Comparison of ENCODE assay signal across 8 cellular contexts in the genomic region with DNA sequence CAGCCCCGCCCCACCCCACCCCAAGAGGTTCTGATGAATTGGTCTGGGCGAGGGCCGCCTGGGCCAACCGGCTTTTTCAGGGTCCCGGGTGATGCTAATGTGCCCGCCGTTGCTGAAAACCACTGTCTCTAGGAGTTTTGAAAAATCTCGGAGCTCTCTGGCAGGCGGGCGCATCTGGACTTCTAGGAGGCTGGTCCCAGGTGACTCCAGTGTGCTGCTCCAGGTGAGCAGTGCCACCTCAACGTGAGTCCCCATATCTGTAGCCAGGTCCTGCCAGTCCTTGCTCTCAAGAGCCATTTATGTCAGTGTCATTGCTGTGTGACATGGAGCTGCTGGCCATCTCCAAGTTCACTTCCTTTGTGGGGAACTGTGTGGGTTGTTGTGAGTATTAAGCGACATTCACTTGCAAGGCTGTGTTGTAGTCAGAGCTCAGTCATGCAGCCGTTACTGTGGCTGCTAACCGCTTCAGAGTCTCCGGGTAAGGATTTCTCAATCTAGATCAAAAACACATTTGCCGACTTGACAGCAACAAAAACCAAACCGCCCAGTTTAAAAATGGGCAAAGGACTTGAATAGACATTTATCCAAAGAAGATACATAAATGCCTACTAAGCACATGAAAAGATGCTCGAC. TPM values are rescaled to one million over a fixed set of nuclear protein-coding genes. Genes with fewer than 3 reads are reported as not detected.
A peak's percentile ranks its signal among the peaks of the same experiment; 100 is the strongest.
DNase-seq lines count a peak whose midpoint lies in the region; TF ChIP-seq lines count a peak whose summit lies in the region.

A gene (minus strand): TSS at position 361 of the 633 bp plus-strand sequence. CDS start 8,264 bp downstream, outside the sequence.

- H3K9ac ChIP-seq in HUES64 (ENCODE audit: low read depth, low read length): peak within 1 kb of the TSS; percentile 61

- no peaks in the 10 kb centered on the region for H3K36me3 Mint-ChIP-seq in neural crest cell (ENCODE audit: low read depth)

- H3K9me3 Mint-ChIP-seq in neural crest cell: no peaks in the 10 kb centered on the region

- H3K27ac ChIP-seq in HUES64 (ENCODE audit: low read depth, low read length) (peak within 1 kb of the TSS; percentile 20; the same call in 1 of the 2 replicates), temporal lobe (ENCODE audit: low read depth, low read length) (peak within 1 kb of the TSS; percentile 56)

- peaks cover 17% of the 10 kb centered on the region for H3K4me1 Mint-ChIP-seq in neural crest cell

- H3K4me1 ChIP-seq in HUES64 (ENCODE audit: insufficient read depth, low read length): peaks cover 31% of the 10 kb centered on the region

- no peak within 1 kb of the TSS for H3K27ac Mint-ChIP-seq in neural crest cell (ENCODE audit: unreplicated experiment)

- TF ChIP-seq CTCF in epithelial cell of esophagus (IDR thresholded peaks at IDR 0.05; ENCODE audit: insufficient read depth, low read depth, low read length, missing control alignments) (no peak), neural crest cell (conservative IDR thresholded peaks at IDR 0.05) (no peak)

- peaks cover 28% of the 10 kb centered on the region for H3K27me3 ChIP-seq in HUES64 (ENCODE audit: insufficient read depth, low read length)

- peaks cover 16% of the 10 kb centered on the region for H3K27me3 Mint-ChIP-seq in neural crest cell (ENCODE audit: low read depth)

- H3K4me3 ChIP-seq in HUES64 (ENCODE audit: low read length) (peak within 1 kb of the TSS; percentile 62), epithelial cell of esophagus (ENCODE audit: low read length) (peak within 1 kb of the TSS; percentile 30)

- WGBS in HUES64: 54% methylated on average over 18 of the region's 18 CpGs

- no peaks in the 10 kb centered on the region for H3K36me3 ChIP-seq in HUES64 (ENCODE audit: insufficient read depth, low read length)

- H3K4me3 Mint-ChIP-seq in neural crest cell: peak within 1 kb of the TSS; percentile 83

- H3K9me3 ChIP-seq in HUES64 (ENCODE audit: insufficient read depth, low read depth, low read length): no peaks in the 10 kb centered on the region

- DNase-seq in activated CD4-positive, alpha-beta T cell treated with anti-CD3 and anti-CD28 coated beads, Interleukin-2, amount 50 U/mL, for 48 hours: peak; percentile 53 to 68
- peak; percentile 39 for DNase-seq in epithelial cell of esophagus (ENCODE audit: low read depth)
- DNase-seq in neural crest cell (ENCODE audit: low read depth, low spot score): no peak
- DNase-seq in 8988T: no peak
- DNase-seq in putamen (ENCODE audit: low spot score): no peak
- no peak for DNase-seq in SW 1271 (lab: John Stamatoyannopoulos, UW)

RNA-seq across cellular contexts. Expression of the gene that starts here (rescaled TPM):
- polyA plus RNA-seq in HUES64 (2013, experiment 1 of 2): not detected
- not detected for polyA plus RNA-seq in HUES64 (2013, experiment 2 of 2)
- total RNA-seq in neural crest cell: 0.44 and 0.48 TPM in 2 replicates
- 0.49 TPM for total RNA-seq in temporal lobe

Comparison
In these comparisons a context has a peak if more than half of its experiments do, and no peak if none do; other contexts are left out.
1. DNase-seq: peak in activated CD4-positive, alpha-beta T cell treated with anti-CD3 and anti-CD28 coated beads, Interleukin-2, amount 50 U/mL, for 48 hours (2 of 2) and epithelial cell of esophagus (single experiment); none in neural crest cell (single experiment), 8988T (single experiment), putamen (single experiment) and SW 1271 (0 of 2).